ENCODE assay signal across 12 cellular contexts in genomic region chr7:139536158-139536557, GRCh38. TPM values are rescaled to one million over a fixed set of nuclear protein-coding genes. Genes with fewer than 3 reads are reported as not detected.
"Had no signal": no experiment of that assay in that cellular context is flagged by ENCODE, and none has a peak within 500 bp of the region (broad histone marks: within the 10 kb centered on the region; RNA-seq: fewer than 3 reads in every experiment).

No MANE protein-coding gene starts in this region.

- H3K4me2 ChIP-seq: GM23338 had no signal

- H3K9ac ChIP-seq: GM23248 had no signal

- H3K27ac Mint-ChIP-seq: GM23338, H9, HFFc6 had no signal

- H3K9me3 Mint-ChIP-seq: GM23338, HFFc6 had no signal

- ATAC-seq: GM23338, HCT116 had no signal

- FAIRE-seq: H1, H54 had no signal

- H3K9me3 ChIP-seq: HAP-1 had no signal

- H3K36me3 ChIP-seq: HAP-1 had no signal

- H3K4me3 ChIP-seq: GM23248, GM23338, HAP-1 had no signal

- H3K4me3 Mint-ChIP-seq: GM23338, H9, HFFc6 had no signal

- H2AFZ ChIP-seq: GM23248, GM23338 had no signal

- H3K27ac ChIP-seq: GM23248 had no signal

- DNase-seq: GM23248, GOT3, H7, H9, HCEC 1CT, HFFc6 had no signal

RNA-seq across cellular contexts. Expression of gene CLEC2L, which starts 12.7 kb away (rescaled TPM):
- total RNA-seq: GM23248, GM23338, H7, HFFc6 had no signal
- polyA plus RNA-seq: GM23248, GM23338 had no signal

RNA-seq across cellular contexts. Expression of gene KLRG2, which starts 52.7 kb away (rescaled TPM):
- total RNA-seq: H4, HFFc6 had no signal
- polyA plus RNA-seq: GM23248 had no signal
